In genomic region chr10:20991526-20991925, GRCh38 we compare ENCODE assay signal across 16 cellular contexts.
"Had no signal": no experiment of that assay in that cellular context is flagged by ENCODE, and none has a peak within 500 bp of the region (broad histone marks: within the 10 kb centered on the region; RNA-seq: fewer than 3 reads in every experiment).

No MANE protein-coding gene starts in this region.

- H3K4me3 ChIP-seq: esophagus squamous epithelium, left lung, lower lobe of right lung, testis, tibial nerve, upper lobe of right lung, vagina had no signal

- DNase-seq: esophagus squamous epithelium; foreskin keratinocyte; immature natural killer cell; left lung; lower lobe of right lung; natural killer cell; posterior cingulate gyrus; stimulated activated CD4-positive, alpha-beta T cell treated with anti-CD3 and anti-CD28 coated beads, Interleukin-2, amount 100 ng/mL, for 24 hours; stimulated activated CD4-positive, alpha-beta T cell treated with anti-CD3 and anti-CD28 coated beads, Interleukin-4, amount 100 ng/mL, for 4 hours; stimulated activated naive B cell treated with anti-CD40 and anti-IgM and Interleukin-4, amounts not matched to agents 10 μg/mL and 1 μg/mL and 100 μg/mL, for 72 hours; stimulated activated naive CD8-positive, alpha-beta T cell treated with anti-CD3 and anti-CD28 coated beads, Interleukin-15, amount 100 ng/mL, for 72 hours; testis; upper lobe of right lung had no signal

- H3K27me3 ChIP-seq: esophagus squamous epithelium, foreskin keratinocyte, left lung, testis, tibial nerve, upper lobe of right lung, vagina had no signal

- H3K4me1 ChIP-seq: foreskin keratinocyte, left lung, testis, tibial nerve, upper lobe of right lung, vagina had no signal

- H3K36me3 ChIP-seq: esophagus squamous epithelium, left lung, lower lobe of right lung, tibial nerve, upper lobe of right lung, vagina had no signal

- H3K9me3 ChIP-seq: esophagus squamous epithelium, left lung, lower lobe of right lung, testis, upper lobe of right lung, vagina had no signal

- H3K27ac ChIP-seq: foreskin keratinocyte, left lung, lower lobe of right lung, testis, tibial nerve, upper lobe of right lung, vagina had no signal

- ATAC-seq: left lung; lower lobe of right lung; natural killer cell; sciatic nerve; stimulated activated naive B cell treated with anti-CD40 and anti-IgM and Interleukin-4, amounts not matched to agents 10 μg/mL and 1 μg/mL and 100 μg/mL, for 72 hours; stimulated activated naive CD8-positive, alpha-beta T cell treated with anti-CD3 and anti-CD28 coated beads, Interleukin-15, amount 100 ng/mL, for 72 hours; upper lobe of right lung had no signal
